Comparison of ENCODE assay signal across 10 cellular contexts in genomic region chr11:1825039-1825740, GRCh38. TPM values are rescaled to one million over a fixed set of nuclear protein-coding genes. Genes with fewer than 3 reads are reported as not detected.
DNase-seq lines count a peak whose midpoint lies in the region; ATAC-seq, FAIRE-seq and TF ChIP-seq lines count a peak whose summit lies in the region.
"Had no signal": no experiment of that assay in that cellular context is flagged by ENCODE, and none has a peak within 500 bp of the region (broad histone marks: within the 10 kb centered on the region; RNA-seq: fewer than 3 reads in every experiment).

No MANE protein-coding gene starts in this region.

- no peak for TF ChIP-seq POLR2A in GM12892 (IDR thresholded peaks at IDR 0.05; ENCODE audit: low read depth, low read length)

- ATAC-seq in GM21737 (IDR thresholded peaks at IDR 0.05; ENCODE audit: unreplicated experiment), result no peak
- ATAC-seq in GM18511 (IDR thresholded peaks at IDR 0.05; ENCODE audit: unreplicated experiment), result no peak

- H3K9ac ChIP-seq in parathyroid adenoma, result no peak overlapping the region

- peak; percentile 76 for DNase-seq in GM12892 (ENCODE audit: insufficient read length)
- peak; percentile 58 for DNase-seq in NOMO-1 treated with DMSO at 0.1 percent for 48 hours (lab: John Stamatoyannopoulos, UW; ENCODE audit: unreplicated experiment)
- peak; percentile 46 for DNase-seq in fibroblast of villous mesenchyme (ENCODE audit: low read depth)
- no peak for DNase-seq in frontal cortex (ENCODE audit: low spot score in 2 of 2)
- no peak for DNase-seq in C1 segment of cervical spinal cord (lab: John Stamatoyannopoulos, UW)
- DNase-seq: activated CD4-positive, CD25-positive, alpha-beta regulatory T cell treated with anti-CD3 and anti-CD28 coated beads, Interleukin-2, amount 50 U/mL, for 72 hours had no signal

- no peaks in the 10 kb centered on the region for H3K79me2 ChIP-seq in parathyroid adenoma

- TF ChIP-seq CTCF in fibroblast of villous mesenchyme (IDR thresholded peaks at IDR 0.05; ENCODE audit: insufficient read depth, low read depth, low read length) (peak; percentile 65), parathyroid adenoma (IDR thresholded peaks at IDR 0.05) (peak; percentile 17)

- H3K4me3 ChIP-seq in fibroblast of villous mesenchyme (ENCODE audit: low read depth, low read length) (no peak overlapping the region), parathyroid adenoma (ENCODE audit: low read depth, low read length) (no peak overlapping the region)

- H3K36me3 ChIP-seq in parathyroid adenoma (ENCODE audit: control insufficient read depth, insufficient read depth, low read length), result no peaks in the 10 kb centered on the region

- no peaks in the 10 kb centered on the region for H3K27me3 ChIP-seq in parathyroid adenoma (ENCODE audit: control insufficient read depth, insufficient read depth, low read length)

- H3K9me3 ChIP-seq in parathyroid adenoma (ENCODE audit: control insufficient read depth, low read length), result no peaks in the 10 kb centered on the region

- H3K27ac ChIP-seq in parathyroid adenoma, result no peak overlapping the region

- H2AFZ ChIP-seq in parathyroid adenoma, result no peak overlapping the region

- FAIRE-seq in GM12892 (lab: Jason Lieb, UNC) (no peak), frontal cortex (lab: Jason Lieb, UNC) (no peak)
- FAIRE-seq: islet of Langerhans had no signal

- no peaks in the 10 kb centered on the region for H3K4me1 ChIP-seq in parathyroid adenoma

- H3K4me2 ChIP-seq in parathyroid adenoma (ENCODE audit: low read length), result no peak overlapping the region

RNA-seq across cellular contexts. Expression of gene SYT8, which starts 9.6 kb away (rescaled TPM):
- polyA plus RNA-seq in GM12892 (2012; ENCODE audit: missing spikeins), result 0.38 TPM
- under 0.01 TPM in 1 of 2 replicates, not detected in the other for total RNA-seq in fibroblast of villous mesenchyme
- not detected for total RNA-seq in frontal cortex

RNA-seq across cellular contexts. Expression of gene TNNI2, which starts 13.6 kb away (rescaled TPM):
- polyA plus RNA-seq in GM12892 (2012; ENCODE audit: missing spikeins), result 0.76 TPM
- total RNA-seq in fibroblast of villous mesenchyme, result not detected in 2 replicates
- total RNA-seq in frontal cortex, result not detected

RNA-seq across cellular contexts. Expression of gene LSP1, which starts 27.7 kb away (rescaled TPM):
- 302 TPM for polyA plus RNA-seq in GM12892 (2012; ENCODE audit: missing spikeins)
- total RNA-seq in fibroblast of villous mesenchyme, result 0.32 TPM in 1 of 2 replicates, not detected in the other
- total RNA-seq in frontal cortex, result 0.82 TPM

Comparison
In these comparisons a context has a peak if more than half of its experiments do, and no peak if none do; other contexts are left out.
1. DNase-seq: peak in GM12892 (single experiment), NOMO-1 treated with DMSO at 0.1 percent for 48 hours (single experiment) and fibroblast of villous mesenchyme (single experiment); none in frontal cortex (0 of 2) and C1 segment of cervical spinal cord (0 of 14).